Comparison of ENCODE assay signal across 27 cellular contexts in genomic region chr17:55416000-55416399, GRCh38. TPM values are rescaled to one million over a fixed set of nuclear protein-coding genes. Genes with fewer than 3 reads are reported as not detected.
DNase-seq lines count a peak whose midpoint lies in the region; ATAC-seq, FAIRE-seq and TF ChIP-seq lines count a peak whose summit lies in the region.
"Had no signal": no experiment of that assay in that cellular context is flagged by ENCODE, and none has a peak within 500 bp of the region (broad histone marks: within the 10 kb centered on the region; RNA-seq: fewer than 3 reads in every experiment).

No MANE protein-coding gene starts in this region.

- ATAC-seq in HG03469 (IDR thresholded peaks at IDR 0.05; ENCODE audit: unreplicated experiment) (no peak), HG03045 (IDR thresholded peaks at IDR 0.05; ENCODE audit: unreplicated experiment) (no peak)
- ATAC-seq: effector memory CD8-positive, alpha-beta T cell; WTC11 had no signal

- peak; percentile 27 for DNase-seq in Ammon's horn (ENCODE audit: low spot score)
- DNase-seq in RPMI7951 (ENCODE audit: low read depth): peak; percentile 19
- DNase-seq in cardiac muscle cell (ENCODE audit: low read depth in 1 of 2, low spot score in 1 of 2): peak in 1 of 2 donors; percentile 40
- peak; percentile 47 for DNase-seq in osteoblast (ENCODE audit: insufficient read length, low spot score, missing footprints)
- no peak for DNase-seq in H54 (ENCODE audit: insufficient read length, low spot score)
- DNase-seq in COR-L47 (lab: John Stamatoyannopoulos, UW): no peak
- DNase-seq: activated CD4-positive, alpha-beta T cell treated with anti-CD3 and anti-CD28 coated beads, Interleukin-2, amount 10 ng/mL, durations not matched to agents 7 days and 5 days; activated effector memory CD4-positive, alpha-beta T cell treated with Interleukin-2 at 50 U/mL for 16 hours; activated T-cell treated with anti-CD3 and anti-CD28 coated beads, Interleukin-2, amount 50 U/mL, for 1 hour; CD4-positive, alpha-beta T cell; effector memory CD8-positive, alpha-beta T cell; GOT3; HFFc6; NCI-H1048; NCI-H748 treated with DMSO at 0.1 percent for 48 hours; RPMI8226; small intestine; stimulated activated naive CD4-positive, alpha-beta T cell treated with Interleukin-2 at 50 U/mL for 16 hours; T1000; uterus had no signal

- FAIRE-seq in H54 (lab: Jason Lieb, UNC): no peak
- FAIRE-seq: A204.1, D721Med, small intestine had no signal

- H3K4me3 ChIP-seq in cardiac muscle cell: peak overlapping the region; percentile 2
- no peak overlapping the region for H3K4me3 ChIP-seq in osteoblast (ENCODE audit: insufficient read depth, low read length)
- H3K4me3 ChIP-seq: prostate gland, thoracic aorta, uterus had no signal

- TF ChIP-seq CTCF in cardiac muscle cell (IDR thresholded peaks at IDR 0.05; ENCODE audit: low read depth, low read length) (no peak), osteoblast (IDR thresholded peaks at IDR 0.05; ENCODE audit: extremely low read depth, low read depth, low read length) (no peak)

- no peak for TF ChIP-seq POLR2A in H54 (IDR thresholded peaks at IDR 0.05; ENCODE audit: low read depth, low read length)

- H3K36me3 ChIP-seq in cardiac muscle cell (peaks cover 28% of the 10 kb centered on the region), osteoblast (ENCODE audit: insufficient read depth, low read length) (peaks cover 7% of the 10 kb centered on the region)
- H3K36me3 ChIP-seq: prostate gland, thoracic aorta, uterus had no signal

- H3K27me3 ChIP-seq in cardiac muscle cell (no peaks in the 10 kb centered on the region), osteoblast (ENCODE audit: insufficient read depth, low read length) (no peaks in the 10 kb centered on the region)
- H3K27me3 ChIP-seq: uterus had no signal

- H4K20me1 ChIP-seq in osteoblast (ENCODE audit: insufficient read depth, low read length): peaks cover 3% of the 10 kb centered on the region

- H3K27ac ChIP-seq in cardiac muscle cell (peak overlapping the region; percentile 87), osteoblast (ENCODE audit: low read depth, low read length) (no peak overlapping the region)
- H3K27ac ChIP-seq: prostate gland, thoracic aorta had no signal

- H2AFZ ChIP-seq in osteoblast (ENCODE audit: low read length): no peak overlapping the region

- no peak overlapping the region for H3K4me2 ChIP-seq in osteoblast (ENCODE audit: insufficient read depth, low read length)

- peaks cover 29% of the 10 kb centered on the region for H3K4me1 ChIP-seq in cardiac muscle cell (ENCODE audit: low read depth)
- peaks cover 12% of the 10 kb centered on the region for H3K4me1 ChIP-seq in osteoblast (ENCODE audit: insufficient read depth, low read length)
- H3K4me1 ChIP-seq: prostate gland, uterus had no signal

- H3K9me3 ChIP-seq in cardiac muscle cell (ENCODE audit: low read depth) (no peaks in the 10 kb centered on the region), osteoblast (ENCODE audit: low read depth, low read length) (no peaks in the 10 kb centered on the region)
- H3K9me3 ChIP-seq: prostate gland, thoracic aorta, uterus had no signal

- H3K79me2 ChIP-seq in osteoblast (ENCODE audit: insufficient read depth, low read length): peaks cover 16% of the 10 kb centered on the region

RNA-seq across cellular contexts. Expression of gene MMD, which starts 5.6 kb away (rescaled TPM):
- total RNA-seq in RPMI7951 (2014; rRNA removed; shearing (Covaris generic)): 59.8 and 73.4 TPM in 2 replicates
- total RNA-seq in cardiac muscle cell (65.3 and 112 TPM in 2 replicates), osteoblast (6.5 and 8.5 TPM in 2 replicates)
- polyA plus RNA-seq in cardiac muscle cell: 85.0 and 112 TPM in 2 replicates

Comparison
In these comparisons a context has a peak if more than half of its experiments do, and no peak if none do; other contexts are left out.
1. DNase-seq: peak in Ammon's horn (single experiment), RPMI7951 (single experiment) and osteoblast (single experiment); none in H54 (single experiment) and COR-L47 (single experiment).